ENCODE assay signal across 18 cellular contexts in the genomic region with DNA sequence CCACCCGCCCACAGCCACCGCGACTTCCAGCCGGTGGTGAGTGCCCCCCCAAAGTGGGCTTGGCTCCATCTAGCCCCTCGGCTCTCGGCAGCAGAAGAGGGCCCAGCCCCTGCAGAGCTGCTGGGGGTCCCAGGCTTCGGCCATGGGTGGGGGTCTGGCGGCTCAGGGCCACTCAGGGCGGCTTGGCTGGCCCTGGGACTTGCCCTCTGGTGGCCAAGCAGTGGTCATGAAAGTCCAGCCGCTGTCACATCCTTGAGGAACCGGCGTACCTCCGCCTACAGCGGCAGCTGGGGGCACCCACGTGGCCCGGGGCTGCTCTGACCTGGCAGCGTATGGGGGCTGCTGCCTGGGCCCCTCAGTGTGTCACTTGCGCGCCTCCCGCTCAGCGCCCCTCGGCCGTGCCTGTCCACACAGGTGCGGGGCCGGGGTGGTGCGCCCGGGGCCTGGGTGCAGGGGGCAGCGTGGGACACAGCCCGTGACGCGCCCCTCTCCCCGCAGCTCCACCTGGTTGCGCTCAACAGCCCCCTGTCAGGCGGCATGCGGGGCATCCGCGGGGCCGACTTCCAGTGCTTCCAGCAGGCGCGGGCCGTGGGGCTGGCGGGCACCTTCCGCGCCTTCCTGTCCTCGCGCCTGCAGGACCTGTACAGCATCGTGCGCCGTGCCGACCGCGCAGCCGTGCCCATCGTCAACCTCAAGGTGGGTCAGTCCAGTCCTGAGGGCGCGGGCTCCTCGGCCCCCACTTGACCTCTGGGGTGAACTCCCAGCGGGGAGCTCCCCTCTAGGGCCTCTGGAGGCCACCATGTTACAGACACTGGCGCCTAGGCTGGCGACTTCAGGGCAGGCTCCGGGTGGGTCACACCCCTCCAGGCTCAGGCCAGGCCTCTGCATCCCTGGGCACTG. TPM values are rescaled to one million over a fixed set of nuclear protein-coding genes. Genes with fewer than 3 reads are reported as not detected.
A peak's percentile ranks its signal among the peaks of the same experiment; 100 is the strongest.
DNase-seq lines count a peak whose midpoint lies in the region; ATAC-seq and TF ChIP-seq lines count a peak whose summit lies in the region.
"Had no signal": no experiment of that assay in that cellular context is flagged by ENCODE, and none has a peak within 500 bp of the region (broad histone marks: within the 10 kb centered on the region; RNA-seq: fewer than 3 reads in every experiment).

No MANE protein-coding gene starts in this region.

- DNase-seq in CD14-positive monocyte (ENCODE audit: low spot score): peak; percentile 44
- DNase-seq in Panc1 (ENCODE audit: low read depth, low spot score): no peak
- DNase-seq in cardiac septum (ENCODE audit: low spot score): peak; percentile 74
- peak; percentile 14 to 39 (median 35) for DNase-seq in ovary
- no peak for DNase-seq in activated CD4-positive, alpha-beta memory T cell treated with anti-CD3 and anti-CD28 coated beads for 36 hours
- DNase-seq in AML-193 (lab: John Stamatoyannopoulos, UW): no peak
- DNase-seq: activated CD4-positive, alpha-beta T cell treated with anti-CD3 and anti-CD28 coated beads, Interleukin-2, amount 50 U/mL, for 48 hours; Calu3; GDM1; NCI-H1436; NCI-H446 treated with DMSO at 0.1 percent for 48 hours; occipital lobe; stimulated activated naive CD4-positive, alpha-beta T cell treated with Interleukin-2 at 50 U/mL for 16 hours had no signal

- intact Hi-C loops in CD14-positive monocyte (cut with micrococcal nuclease): no loop called here
- intact Hi-C loops in Panc1 (cut with micrococcal nuclease; ENCODE audit: unreplicated experiment): no loop called here
- intact Hi-C loops in cardiac septum (cut with DNase I): no loop called here
- intact Hi-C loops in ovary (cut with DNase I): no loop called here
- intact Hi-C loops in activated CD4-positive, alpha-beta memory T cell treated with anti-CD3 and anti-CD28 coated beads for 36 hours (cut with micrococcal nuclease): no loop called here

- H3K4me1 ChIP-seq in Panc1 (ENCODE audit: control insufficient read depth, insufficient read depth, low read length) (peaks cover 29% of the 10 kb centered on the region), ovary (ENCODE audit: insufficient read depth) (no peaks in the 10 kb centered on the region)
- H3K4me1 ChIP-seq: adrenal gland, gastroesophageal sphincter had no signal

- TF ChIP-seq EP300 in ovary (IDR thresholded peaks at IDR 0.05): no peak

- H3K4me3 ChIP-seq in Panc1 (ENCODE audit: low read depth in 2 of 2, low read length in 2 of 2): no peak overlapping the region
- H3K4me3 ChIP-seq in ovary: no peak overlapping the region
- H3K4me3 ChIP-seq: adrenal gland, gastroesophageal sphincter, smooth muscle cell had no signal

- peaks cover 5% of the 10 kb centered on the region for H3K4me1 Mint-ChIP-seq in CD14-positive monocyte
- no peaks in the 10 kb centered on the region for H3K4me1 Mint-ChIP-seq in activated CD4-positive, alpha-beta memory T cell treated with anti-CD3 and anti-CD28 coated beads for 36 hours (ENCODE audit: low read depth)

- POLR2A ChIA-PET in Panc1 (lab: Charles Lee): no interaction called here
- POLR2A ChIA-PET in activated CD4-positive, alpha-beta memory T cell treated with anti-CD3 and anti-CD28 coated beads for 36 hours (lab: Charles Lee): no interaction called here

- no peaks in the 10 kb centered on the region; the same call in 1 of the 2 replicates for H3K36me3 ChIP-seq in Panc1 (ENCODE audit: control insufficient read depth, insufficient read depth, low read length)
- H3K36me3 ChIP-seq in ovary: no peaks in the 10 kb centered on the region

- H3K27ac Mint-ChIP-seq in CD14-positive monocyte: no peak overlapping the region
- H3K27ac Mint-ChIP-seq in activated CD4-positive, alpha-beta memory T cell treated with anti-CD3 and anti-CD28 coated beads for 36 hours: no peak overlapping the region

- no peak for ATAC-seq in Panc1
- no peak for ATAC-seq in GM19467 (IDR thresholded peaks at IDR 0.05; ENCODE audit: unreplicated experiment)
- ATAC-seq in GM18858 (IDR thresholded peaks at IDR 0.05; ENCODE audit: unreplicated experiment): no peak
- ATAC-seq: gastroesophageal sphincter had no signal

- WGBS in ovary, 3 donors: 91 to 93% (median 93%) methylated on average over 48 to 61 of the region's 61 CpGs

- H3K27me3 Mint-ChIP-seq in CD14-positive monocyte (ENCODE audit: low read depth in 3 of 3): peaks cover 0 to 1% (median 0%) of the 10 kb centered on the region in 3 donors
- H3K27me3 Mint-ChIP-seq in activated CD4-positive, alpha-beta memory T cell treated with anti-CD3 and anti-CD28 coated beads for 36 hours: no peaks in the 10 kb centered on the region

- H3K4me3 Mint-ChIP-seq in CD14-positive monocyte: no peak overlapping the region
- H3K4me3 Mint-ChIP-seq in activated CD4-positive, alpha-beta memory T cell treated with anti-CD3 and anti-CD28 coated beads for 36 hours: no peak overlapping the region

- H3K27ac ChIP-seq in Panc1 (ENCODE audit: low read length) (no peak overlapping the region), ovary (no peak overlapping the region)
- H3K27ac ChIP-seq: adrenal gland, gastroesophageal sphincter had no signal

- H3K36me3 Mint-ChIP-seq in CD14-positive monocyte: peaks cover 22 to 35% of the 10 kb centered on the region in 2 donors
- peaks cover 9% of the 10 kb centered on the region for H3K36me3 Mint-ChIP-seq in activated CD4-positive, alpha-beta memory T cell treated with anti-CD3 and anti-CD28 coated beads for 36 hours

- no peak for TF ChIP-seq POLR2A in ovary (IDR thresholded peaks at IDR 0.05)

- no TSS peak for BruUV-seq in Panc1 (replicated peaks; lab: Mats Ljungman, UMichigan)

- CTCF ChIA-PET in Panc1 (lab: Charles Lee): no interaction called here
- CTCF ChIA-PET in activated CD4-positive, alpha-beta memory T cell treated with anti-CD3 and anti-CD28 coated beads for 36 hours (lab: Charles Lee): no interaction called here

- peaks cover 0 to 2% (median 0%) of the 10 kb centered on the region in 7 donors for H3K9me3 Mint-ChIP-seq in CD14-positive monocyte
- H3K9me3 Mint-ChIP-seq in activated CD4-positive, alpha-beta memory T cell treated with anti-CD3 and anti-CD28 coated beads for 36 hours: no peaks in the 10 kb centered on the region

- H3K27me3 ChIP-seq in Panc1 (ENCODE audit: control insufficient read depth, insufficient read depth, low read length) (no peaks in the 10 kb centered on the region), ovary (no peaks in the 10 kb centered on the region)
- H3K27me3 ChIP-seq: adrenal gland, gastroesophageal sphincter had no signal

- H3K9me3 ChIP-seq in Panc1 (ENCODE audit: control insufficient read depth, insufficient read depth, low read depth, low read length): no peaks in the 10 kb centered on the region
- H3K9me3 ChIP-seq in ovary: no peaks in the 10 kb centered on the region
- H3K9me3 ChIP-seq: adrenal gland, gastroesophageal sphincter had no signal

- in situ Hi-C loops in Panc1 (cut with HindIII; ENCODE audit: low pct_unique_long_range_greater_than_20kb, low sequenced_read_pairs): no loop called here

- TF ChIP-seq CTCF in CD14-positive monocyte (IDR thresholded peaks at IDR 0.05): no peak
- peak; percentile 52; the same call in 1 of the 2 replicates for TF ChIP-seq CTCF in Panc1 (IDR thresholded peaks at IDR 0.05)
- peak in 1 of 3 donors; percentile 23 for TF ChIP-seq CTCF in ovary (IDR thresholded peaks at IDR 0.05)

RNA-seq across cellular contexts. Expression of gene SLC19A1, which starts 32.4 kb away (rescaled TPM):
- polyA plus RNA-seq in CD14-positive monocyte: 10 to 100 TPM; 39.9 to 53.0 TPM
- total RNA-seq in Panc1 (2021; ENCODE audit: unreplicated experiment): 24.5 TPM
- 43.5 TPM for polyA plus RNA-seq in Panc1 (2012; ENCODE audit: insufficient read length)
- total RNA-seq in cardiac septum: 2.7 TPM
- 10 to 100 TPM in 4 of 7 donors, 1 to 10 TPM in 3; 2.4 to 18.2 (median 10.1) TPM for total RNA-seq in ovary
- 1 to 10 TPM in 1 of 2 donors, under 1 TPM in 1; 0.88 to 6.9 TPM for polyA plus RNA-seq in ovary
- total RNA-seq in activated CD4-positive, alpha-beta memory T cell treated with anti-CD3 and anti-CD28 coated beads for 36 hours: 10 to 100 TPM; 29.2 to 30.3 TPM

Comparison
In these comparisons a context has a peak if more than half of its experiments do, and no peak if none do; other contexts are left out.
1. DNase-seq: peak in CD14-positive monocyte (single experiment), cardiac septum (single experiment) and ovary (5 of 5); none in Panc1 (single experiment), activated CD4-positive, alpha-beta memory T cell treated with anti-CD3 and anti-CD28 coated beads for 36 hours (single experiment) and AML-193 (0 of 2).